ENCODE assay signal across 1 cellular context in genomic region chr15:45203182-45203581, GRCh38.
TF ChIP-seq lines count a peak whose summit lies in the region.

No MANE protein-coding gene starts in this region.

TF ChIP-seq in HepG2, 621 proteins besides CTCF, POLR2A, EP300 and RAD21:
- TF ChIP-seq DNMT1 (CRISPR knock-in tag; IDR thresholded peaks at IDR 0.05): no peak
- no peak for TF ChIP-seq RARA (CRISPR knock-in tag; IDR thresholded peaks at IDR 0.05)
- TF ChIP-seq MXI1 (IDR thresholded peaks at IDR 0.05; ENCODE audit: borderline replicate concordance, low read depth, low read length): no peak
- no peak for TF ChIP-seq YEATS4 (CRISPR knock-in tag; IDR thresholded peaks at IDR 0.05; ENCODE audit: borderline replicate concordance)
